Comparison of ENCODE assay signal across 8 cellular contexts in genomic region chr2:64606495-64607363, GRCh38. TPM values are rescaled to one million over a fixed set of nuclear protein-coding genes. Genes with fewer than 3 reads are reported as not detected.
A peak's percentile ranks its signal among the peaks of the same experiment; 100 is the strongest.
DNase-seq lines count a peak whose midpoint lies in the region; ATAC-seq lines count a peak whose summit lies in the region.

No MANE protein-coding gene starts in this region.

- peaks cover 7% of the 10 kb centered on the region for H3K9me3 ChIP-seq in HUES6 (ENCODE audit: control insufficient read depth, insufficient read depth, low read depth, low read length)

- H3K27me3 Mint-ChIP-seq in activated CD4-positive, alpha-beta memory T cell treated with anti-CD3 and anti-CD28 coated beads, Interleukin-2, amount 10 ng/mL, durations not matched to agents 7 days and 5 days: peaks cover 8% of the 10 kb centered on the region
- H3K27me3 Mint-ChIP-seq in naive thymus-derived CD8-positive, alpha-beta T cell: no peaks in the 10 kb centered on the region

- H3K4me1 ChIP-seq in HUES6 (ENCODE audit: control insufficient read depth, insufficient read depth, low read length): peaks cover 16% of the 10 kb centered on the region

- DNase-seq in Caki2 (ENCODE audit: low read depth) (peak; percentile 88), epithelial cell of prostate (ENCODE audit: low read depth, low spot score) (peak; percentile 94), EL (no peak)
- peak; percentile 94 for DNase-seq in activated CD4-positive, alpha-beta memory T cell treated with anti-CD3 and anti-CD28 coated beads, Interleukin-2, amount 10 ng/mL, durations not matched to agents 7 days and 5 days
- peak; percentile 50 to 92 (median 83) for DNase-seq in naive thymus-derived CD8-positive, alpha-beta T cell
- peak; percentile 87 for DNase-seq in stimulated activated naive CD8-positive, alpha-beta T cell treated with anti-CD3 and anti-CD28 coated beads, Interleukin-15, Interleukin-2, amounts not matched to agents 100 U/mL and 50 U/mL, for 24 hours

- H3K4me3 Mint-ChIP-seq in activated CD4-positive, alpha-beta memory T cell treated with anti-CD3 and anti-CD28 coated beads, Interleukin-2, amount 10 ng/mL, durations not matched to agents 7 days and 5 days: peak overlapping the region; percentile 56
- peak overlapping the region; percentile 48 to 78 (median 66) for H3K4me3 Mint-ChIP-seq in naive thymus-derived CD8-positive, alpha-beta T cell

- H3K4me3 ChIP-seq in HUES6 (ENCODE audit: low read depth, low read length): peak overlapping the region; percentile 42; the same call in 1 of the 2 replicates

- H3K36me3 ChIP-seq in HUES6 (ENCODE audit: control insufficient read depth, insufficient read depth, low read length): no peaks in the 10 kb centered on the region

- POLR2A ChIA-PET in activated CD4-positive, alpha-beta memory T cell treated with anti-CD3 and anti-CD28 coated beads, Interleukin-2, amount 10 ng/mL, durations not matched to agents 7 days and 5 days (lab: Charles Lee): interaction anchor here (0.6 to 5.1 kb wide), 31 partner anchors 8 to 621 kb away, joined by 3 to 54 read pairs (median 3); partner anchors contain the start of genes ACTR2, AFTPH, CEP68 and RAB1A
- POLR2A ChIA-PET in naive thymus-derived CD8-positive, alpha-beta T cell (lab: Charles Lee): interaction anchor here (0.7 to 4.8 kb wide), 11 partner anchors 10 to 253 kb away, joined by 3 to 42 read pairs (median 4); partner anchors contain the start of genes AFTPH and SERTAD2

- peaks cover 9% of the 10 kb centered on the region for H3K9me3 Mint-ChIP-seq in activated CD4-positive, alpha-beta memory T cell treated with anti-CD3 and anti-CD28 coated beads, Interleukin-2, amount 10 ng/mL, durations not matched to agents 7 days and 5 days
- no peaks in the 10 kb centered on the region for H3K9me3 Mint-ChIP-seq in naive thymus-derived CD8-positive, alpha-beta T cell

- in situ Hi-C loops in Caki2 (cut with HindIII; ENCODE audit: low pct_unique_long_range_greater_than_20kb, low sequenced_read_pairs): no loop called here

- peaks cover 20% of the 10 kb centered on the region; the same call in 1 of the 2 replicates for H3K27me3 ChIP-seq in HUES6 (ENCODE audit: control insufficient read depth, insufficient read depth, low read length)

- H3K36me3 Mint-ChIP-seq in activated CD4-positive, alpha-beta memory T cell treated with anti-CD3 and anti-CD28 coated beads, Interleukin-2, amount 10 ng/mL, durations not matched to agents 7 days and 5 days (ENCODE audit: low read depth): peaks cover 8% of the 10 kb centered on the region
- H3K36me3 Mint-ChIP-seq in naive thymus-derived CD8-positive, alpha-beta T cell: peaks cover 0 to 3% (median 0%) of the 10 kb centered on the region in 3 donors

- H3K9ac ChIP-seq in HUES6 (ENCODE audit: low read length): no peak overlapping the region

- H3K4me1 Mint-ChIP-seq in activated CD4-positive, alpha-beta memory T cell treated with anti-CD3 and anti-CD28 coated beads, Interleukin-2, amount 10 ng/mL, durations not matched to agents 7 days and 5 days: peaks cover 29% of the 10 kb centered on the region
- H3K4me1 Mint-ChIP-seq in naive thymus-derived CD8-positive, alpha-beta T cell: peaks cover 4 to 30% (median 25%) of the 10 kb centered on the region in 4 donors

- peak; percentile 80 for ATAC-seq in GM21390 (IDR thresholded peaks at IDR 0.05; ENCODE audit: unreplicated experiment)
- peak; percentile 87 to 93 for ATAC-seq in naive thymus-derived CD8-positive, alpha-beta T cell
- peak; percentile 93 for ATAC-seq in stimulated activated naive CD8-positive, alpha-beta T cell treated with anti-CD3 and anti-CD28 coated beads, Interleukin-15, Interleukin-2, amounts not matched to agents 100 U/mL and 50 U/mL, for 24 hours

- CTCF ChIA-PET in activated CD4-positive, alpha-beta memory T cell treated with anti-CD3 and anti-CD28 coated beads, Interleukin-2, amount 10 ng/mL, durations not matched to agents 7 days and 5 days (lab: Charles Lee): interaction anchor here (0.7 to 5.0 kb wide), 19 partner anchors 9 to 384 kb away, joined by 3 to 33 read pairs (median 6); partner anchors contain the start of genes AFTPH and SERTAD2

- H3K27ac Mint-ChIP-seq in activated CD4-positive, alpha-beta memory T cell treated with anti-CD3 and anti-CD28 coated beads, Interleukin-2, amount 10 ng/mL, durations not matched to agents 7 days and 5 days: peak overlapping the region; percentile 64
- peak overlapping the region; percentile 54 to 90 (median 80) for H3K27ac Mint-ChIP-seq in naive thymus-derived CD8-positive, alpha-beta T cell

- H3K27ac ChIP-seq in HUES6 (ENCODE audit: low read depth, low read length) (no peak overlapping the region), epithelial cell of prostate (peak overlapping the region; percentile 89)

RNA-seq across cellular contexts. Expression of gene SERTAD2, which starts 47.0 kb away (rescaled TPM):
- 3.4 and 3.5 TPM in 2 replicates for total RNA-seq in Caki2 (2014; rRNA removed; shearing (Covaris generic); ENCODE audit: low replicate concordance)
- total RNA-seq in activated CD4-positive, alpha-beta memory T cell treated with anti-CD3 and anti-CD28 coated beads, Interleukin-2, amount 10 ng/mL, durations not matched to agents 7 days and 5 days: 10 to 100 TPM; 16.2 to 17.5 TPM
- 10 to 100 TPM; 33.0 to 34.5 TPM for total RNA-seq in naive thymus-derived CD8-positive, alpha-beta T cell
- polyA plus RNA-seq in naive thymus-derived CD8-positive, alpha-beta T cell: 1 to 10 TPM; 5.5 to 9.2 (median 6.1) TPM
